In the genomic region with DNA sequence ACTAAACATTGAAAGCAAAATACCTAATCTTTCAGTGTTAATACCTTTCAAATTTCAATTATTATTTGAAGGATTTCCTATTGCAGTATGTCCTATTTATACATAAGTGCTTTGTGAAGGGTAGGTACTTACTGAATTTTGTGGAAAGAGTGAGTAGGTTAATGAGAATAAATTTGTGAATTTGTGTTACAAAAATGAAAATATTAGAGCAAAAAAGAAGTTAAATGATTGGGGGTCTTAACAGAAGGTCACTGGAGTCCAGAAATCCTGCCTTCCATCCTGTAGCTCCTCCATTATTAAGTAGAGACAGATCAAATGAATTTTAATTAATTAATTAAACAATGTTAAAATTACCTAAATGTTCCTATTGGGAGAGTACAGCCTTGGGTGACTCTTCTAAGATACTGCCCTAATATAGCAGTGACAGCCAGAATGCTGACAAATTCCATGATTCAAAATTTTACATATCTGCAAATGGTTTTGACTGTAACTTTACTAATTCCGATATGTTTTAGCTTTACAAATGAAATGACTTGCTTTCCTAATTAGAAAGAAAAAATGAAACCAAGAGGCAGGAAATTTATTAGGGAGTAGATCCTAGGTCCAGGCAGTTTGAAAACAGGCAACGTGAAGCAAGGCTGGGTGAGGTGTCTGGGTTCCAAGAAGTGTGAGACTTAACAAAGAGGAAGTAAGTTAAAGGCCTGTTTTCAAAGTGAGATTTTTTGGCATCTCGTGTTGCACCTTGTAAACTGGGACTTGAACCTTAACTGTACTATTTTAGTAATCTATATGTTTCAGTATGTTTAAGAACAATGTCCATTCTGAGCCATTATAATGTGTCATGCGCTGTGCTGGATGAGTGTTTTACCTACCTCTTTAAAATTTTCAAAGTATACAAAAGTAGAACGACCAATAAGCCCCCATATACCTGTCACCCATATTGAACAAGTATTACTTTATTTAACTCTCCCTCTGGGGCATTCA, we compare ENCODE assay signal across 9 cellular contexts. TPM values are rescaled to one million over a fixed set of nuclear protein-coding genes. Genes with fewer than 3 reads are reported as not detected.
A peak's percentile ranks its signal among the peaks of the same experiment; 100 is the strongest.
DNase-seq lines count a peak whose midpoint lies in the region; ATAC-seq, FAIRE-seq and TF ChIP-seq lines count a peak whose summit lies in the region.
"Had no signal": no experiment of that assay in that cellular context is flagged by ENCODE, and none has a peak within 500 bp of the region (broad histone marks: within the 10 kb centered on the region; RNA-seq: fewer than 3 reads in every experiment).

No MANE protein-coding gene starts in this region.

- H3K9me2 ChIP-seq in Loucy (replicated peaks; ENCODE audit: low read depth, low read length): no peaks in the 10 kb centered on the region

- H3K27me3 Mint-ChIP-seq in CD4-positive, CD25-positive, alpha-beta regulatory T cell: no peaks in the 10 kb centered on the region

- H3K27ac Mint-ChIP-seq in CD4-positive, CD25-positive, alpha-beta regulatory T cell: peak overlapping the region; percentile 82 to 94 (median 87)

- peak overlapping the region; percentile 90 to 97 (median 94) for H3K4me3 Mint-ChIP-seq in CD4-positive, CD25-positive, alpha-beta regulatory T cell

- peaks cover 70% of the 10 kb centered on the region for H3K79me2 ChIP-seq in Loucy (ENCODE audit: insufficient read depth, low read length)

- no peaks in the 10 kb centered on the region for H3K27me3 ChIP-seq in CD4-positive, CD25-positive, alpha-beta regulatory T cell (ENCODE audit: control insufficient read depth, insufficient read depth, low read length)
- H3K27me3 ChIP-seq in Loucy (ENCODE audit: insufficient read depth, low read length, poor library complexity, severe bottlenecking) (no peaks in the 10 kb centered on the region), duodenal mucosa (ENCODE audit: control insufficient read depth in 1 of 2, insufficient read depth in 2 of 2, low read length in 2 of 2) (no peaks in the 10 kb centered on the region), right cardiac atrium (ENCODE audit: control insufficient read depth, insufficient read depth) (no peaks in the 10 kb centered on the region)

- intact Hi-C loops in right cardiac atrium (cut with DNase I): loop anchor here in 1 of 4 donors (10.0 kb wide), 1 partner anchor 1862 kb away; no protein-coding TSS in a partner anchor

- H3K9me3 ChIP-seq in CD4-positive, CD25-positive, alpha-beta regulatory T cell (ENCODE audit: control insufficient read depth in 2 of 2, low read length in 2 of 2): no peaks in the 10 kb centered on the region
- H3K9me3 ChIP-seq in Loucy (ENCODE audit: insufficient read depth, low read depth, low read length): no peaks in the 10 kb centered on the region
- no peaks in the 10 kb centered on the region for H3K9me3 ChIP-seq in duodenal mucosa (ENCODE audit: control insufficient read depth in 1 of 2, low read length in 2 of 2)
- H3K9me3 ChIP-seq in right cardiac atrium (ENCODE audit: control insufficient read depth, low read length): no peaks in the 10 kb centered on the region

- peak overlapping the region; percentile 89 for H3K4me2 ChIP-seq in Loucy (ENCODE audit: low read depth, low read length, poor library complexity, severe bottlenecking)

- FAIRE-seq in D721Med (lab: Jason Lieb, UNC): no peak
- FAIRE-seq: astrocyte had no signal

- H3F3A ChIP-seq in Loucy (ENCODE audit: low read depth): no peaks in the 10 kb centered on the region

- H3K36me3 ChIP-seq in CD4-positive, CD25-positive, alpha-beta regulatory T cell (ENCODE audit: control insufficient read depth, insufficient read depth, low read length): peaks cover 25% of the 10 kb centered on the region
- H3K36me3 ChIP-seq in Loucy (ENCODE audit: insufficient read depth, low read length) (peaks cover 13% of the 10 kb centered on the region; the same call in 1 of the 2 replicates), duodenal mucosa (ENCODE audit: control insufficient read depth in 1 of 2, insufficient read depth in 2 of 2, low read length in 2 of 2) (peaks cover 0 to 11% of the 10 kb centered on the region in 2 donors)

- H3K4me3 ChIP-seq in CD4-positive, CD25-positive, alpha-beta regulatory T cell (ENCODE audit: low read depth, low read length): peak overlapping the region; percentile 99
- peak overlapping the region; percentile 89 for H3K4me3 ChIP-seq in Loucy (ENCODE audit: low read length, poor library complexity, severe bottlenecking)
- peak overlapping the region; percentile 75 to 81 for H3K4me3 ChIP-seq in duodenal mucosa (ENCODE audit: low read depth in 1 of 2, low read length in 2 of 2)
- H3K4me3 ChIP-seq in right cardiac atrium (ENCODE audit: low read length): no peak overlapping the region

- H3K9ac ChIP-seq in Loucy (ENCODE audit: low read depth, low read length, poor library complexity, severe bottlenecking) (peak overlapping the region; percentile 83), duodenal mucosa (ENCODE audit: low read depth in 1 of 2, low read length in 2 of 2) (peak overlapping the region; percentile 15 to 35)

- peaks cover 28% of the 10 kb centered on the region for H3K36me3 Mint-ChIP-seq in CD4-positive, CD25-positive, alpha-beta regulatory T cell

- peak in 1 of 3 donors; percentile 43 for DNase-seq in CD4-positive, CD25-positive, alpha-beta regulatory T cell
- no peak for DNase-seq in central memory CD4-positive, alpha-beta T cell
- no peak for DNase-seq in right cardiac atrium
- no peak for DNase-seq in D721Med (ENCODE audit: insufficient read length, low spot score)

- peaks cover 22% of the 10 kb centered on the region for H4K20me1 ChIP-seq in Loucy (ENCODE audit: insufficient read depth, low read length, poor library complexity, severe bottlenecking)

- H3K27ac ChIP-seq in CD4-positive, CD25-positive, alpha-beta regulatory T cell (ENCODE audit: insufficient read depth, low read length, poor library complexity, severe bottlenecking): peak overlapping the region; percentile 85
- H3K27ac ChIP-seq in duodenal mucosa (ENCODE audit: low read depth, low read length): no peak overlapping the region
- no peak overlapping the region for H3K27ac ChIP-seq in right cardiac atrium (ENCODE audit: low read length)

- H2AFZ ChIP-seq in Loucy (ENCODE audit: low read length): no peak overlapping the region

- 66% methylated on average over 5 of the region's 5 CpGs for whole genome bisulfite sequencing in right cardiac atrium

- TF ChIP-seq CTCF in Loucy (conservative IDR thresholded peaks at IDR 0.05; ENCODE audit: low read length) (no peak), D721Med (IDR thresholded peaks at IDR 0.05; ENCODE audit: insufficient read depth, missing control alignments) (no peak)

- peaks cover 40 to 84% (median 67%) of the 10 kb centered on the region in 4 donors for H3K4me1 Mint-ChIP-seq in CD4-positive, CD25-positive, alpha-beta regulatory T cell

- ATAC-seq in CD4-positive, CD25-positive, alpha-beta regulatory T cell (ENCODE audit: low read depth in 2 of 2): no peak
- peak; percentile 33 for ATAC-seq in GM19438 (IDR thresholded peaks at IDR 0.05; ENCODE audit: low read depth, unreplicated experiment)
- no peak for ATAC-seq in right cardiac atrium
- no peak for ATAC-seq in HG03571 (IDR thresholded peaks at IDR 0.05; ENCODE audit: unreplicated experiment)

- peaks cover 64% of the 10 kb centered on the region for H3K4me1 ChIP-seq in CD4-positive, CD25-positive, alpha-beta regulatory T cell (ENCODE audit: control insufficient read depth, insufficient read depth, low read length, poor library complexity, severe bottlenecking)
- H3K4me1 ChIP-seq in Loucy (ENCODE audit: insufficient read depth, low read length, poor library complexity, severe bottlenecking): peaks cover 69% of the 10 kb centered on the region
- H3K4me1 ChIP-seq in duodenal mucosa (ENCODE audit: control insufficient read depth in 1 of 2, insufficient read depth in 2 of 2, low read length in 2 of 2): peaks cover 21 to 31% of the 10 kb centered on the region in 2 donors
- H3K4me1 ChIP-seq in right cardiac atrium (ENCODE audit: control insufficient read depth, insufficient read depth, low read length): no peaks in the 10 kb centered on the region

- peaks cover 0 to 3% (median 0%) of the 10 kb centered on the region in 7 donors for H3K9me3 Mint-ChIP-seq in CD4-positive, CD25-positive, alpha-beta regulatory T cell

RNA-seq across cellular contexts. Expression of a gene that starts 1.5 kb away (rescaled TPM):
- 35.4 TPM for total RNA-seq in CD4-positive, CD25-positive, alpha-beta regulatory T cell
- polyA plus RNA-seq in CD4-positive, CD25-positive, alpha-beta regulatory T cell: 10 to 100 TPM; 16.8 to 25.2 (median 20.2) TPM
- 1 to 10 TPM; 1.8 to 3.3 (median 2.4) TPM for total RNA-seq in right cardiac atrium
- polyA plus RNA-seq in right cardiac atrium: 0.14 TPM
